ENCODE assay signal across 25 cellular contexts in the genomic region with DNA sequence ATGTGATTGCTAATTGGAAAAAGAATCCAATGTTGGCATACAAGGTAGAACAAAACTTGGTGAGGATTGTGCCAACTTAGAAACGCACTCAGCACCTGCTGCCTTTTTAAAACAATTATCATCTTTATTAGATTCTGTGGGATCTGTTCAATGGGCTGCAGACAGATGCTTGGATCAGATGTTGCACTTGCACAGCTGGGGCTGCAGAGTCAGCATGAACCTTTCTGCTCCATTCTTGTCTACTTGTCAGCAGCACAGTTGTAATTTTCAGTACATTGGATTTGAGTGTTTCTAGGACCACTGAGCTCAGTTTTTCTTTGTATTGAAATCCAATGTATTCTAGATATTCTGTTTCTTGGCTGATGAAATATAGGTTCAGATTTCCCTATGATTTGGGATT.
"Had no signal": no experiment of that assay in that cellular context is flagged by ENCODE, and none has a peak within 500 bp of the region (broad histone marks: within the 10 kb centered on the region; RNA-seq: fewer than 3 reads in every experiment).

No MANE protein-coding gene starts in this region.

- H3K27me3 ChIP-seq: SJSA1 had no signal

- ATAC-seq: K562, T-cell had no signal

- H3K4me3 ChIP-seq: K562, SJSA1 had no signal

- H3K27ac ChIP-seq: HL-60, KMS-11, SJSA1 had no signal

- H3K4me1 ChIP-seq: SJSA1 had no signal

- H3K9me3 ChIP-seq: SJSA1 had no signal

- DNase-seq: Kasumi-1, MV-4-11, NCI-H1048, NCI-H1105, NCI-H1436 treated with DMSO at 0.1 percent for 48 hours, NCI-H1694, NCI-H187 treated with DMSO at 0.1 percent for 48 hours, NCI-H2029 treated with DMSO at 0.1 percent for 48 hours, NCI-H2171 treated with DMSO at 0.1 percent for 48 hours, NCI-H345, NCI-H446 treated with DMSO at 0.1 percent for 48 hours, NCI-H510A treated with DMSO at 0.1 percent for 48 hours, NCI-H526, NCI-H748 treated with DMSO at 0.1 percent for 48 hours, Right ventricle myocardium superior, RPMI8226, SIG-M5, SW 1271, T-cell had no signal

- H3K9ac ChIP-seq: KMS-11 had no signal

- FAIRE-seq: HTR-8/SVneo, K562, RCC 7860 had no signal

- H3K36me3 ChIP-seq: SJSA1 had no signal

- H3K4me2 ChIP-seq: KMS-11 had no signal
